Comparison of ENCODE assay signal across 9 cellular contexts in the genomic region with DNA sequence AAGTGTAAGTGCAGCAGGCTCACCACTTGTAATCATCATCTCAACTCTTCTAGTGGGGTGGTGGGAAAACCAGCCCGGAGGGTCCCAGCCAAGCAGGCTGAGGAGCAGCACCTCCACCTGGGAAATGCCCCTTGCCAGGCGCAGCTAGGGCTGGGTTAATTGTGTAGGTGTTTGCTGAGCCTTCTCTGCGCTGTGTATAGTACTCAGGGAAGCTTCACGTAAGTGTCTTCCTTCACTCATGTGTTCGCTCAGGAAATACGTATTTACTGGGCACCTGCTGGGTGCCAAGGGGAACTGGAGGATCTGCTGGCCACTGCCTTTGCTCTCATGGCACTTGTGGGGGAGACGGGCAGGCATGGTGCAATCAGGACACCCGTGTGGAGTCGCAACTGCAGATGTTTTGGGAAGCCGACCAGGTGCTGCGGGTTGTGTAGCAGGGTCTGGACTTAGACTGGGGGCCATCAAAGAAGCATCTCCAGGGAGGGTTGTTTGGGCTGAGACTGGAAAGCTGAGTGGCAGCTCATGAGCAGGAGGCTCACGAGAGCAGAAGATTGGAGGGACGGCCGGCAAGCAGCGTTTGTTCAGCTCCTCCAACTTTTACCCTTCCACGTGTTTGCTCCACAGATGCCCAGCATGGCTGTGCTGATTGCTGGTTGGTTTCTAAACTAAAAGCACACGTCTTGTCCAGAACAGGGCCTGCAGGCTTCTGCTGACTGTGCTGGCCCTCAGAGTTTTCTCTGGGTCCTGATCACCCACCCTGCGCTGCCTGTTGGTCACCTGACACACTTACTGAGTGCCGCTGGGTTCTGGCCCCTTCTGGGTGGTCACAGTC.
DNase-seq lines count a peak whose midpoint lies in the region; ATAC-seq and TF ChIP-seq lines count a peak whose summit lies in the region.
"Had no signal": no experiment of that assay in that cellular context is flagged by ENCODE, and none has a peak within 500 bp of the region (broad histone marks: within the 10 kb centered on the region; RNA-seq: fewer than 3 reads in every experiment).

No MANE protein-coding gene starts in this region.

- peaks cover 0 to 4% (median 0%) of the 10 kb centered on the region in 3 donors for H3K9me3 Mint-ChIP-seq in IgD-negative memory B cell
- no peaks in the 10 kb centered on the region for H3K9me3 Mint-ChIP-seq in activated CD8-positive, alpha-beta T cell treated with anti-CD3 and anti-CD28 coated beads, Interleukin-2, amount 10 ng/mL, durations not matched to agents 7 days and 5 days (ENCODE audit: insufficient read depth)

- H4K20me1 ChIP-seq in fibroblast of lung (ENCODE audit: control insufficient read depth, extremely low read depth, insufficient read depth, low read length), result no peaks in the 10 kb centered on the region

- no peaks in the 10 kb centered on the region for H3K9me3 ChIP-seq in fibroblast of lung (ENCODE audit: control insufficient read depth, insufficient read depth, low read depth, low read length)

- H3K27me3 Mint-ChIP-seq in IgD-negative memory B cell, result no peaks in the 10 kb centered on the region
- H3K27me3 Mint-ChIP-seq in activated CD8-positive, alpha-beta T cell treated with anti-CD3 and anti-CD28 coated beads, Interleukin-2, amount 10 ng/mL, durations not matched to agents 7 days and 5 days (ENCODE audit: low read depth), result no peaks in the 10 kb centered on the region

- no peaks in the 10 kb centered on the region for H3K79me2 ChIP-seq in fibroblast of lung (ENCODE audit: control insufficient read depth, insufficient read depth, low read length)

- H3K27me3 ChIP-seq in fibroblast of lung (ENCODE audit: control insufficient read depth, insufficient read depth, low read length), result no peaks in the 10 kb centered on the region

- DNase-seq in activated CD8-positive, alpha-beta T cell treated with anti-CD3 and anti-CD28 coated beads, Interleukin-2, amount 10 ng/mL, durations not matched to agents 7 days and 5 days, result no peak
- DNase-seq in fibroblast of lung (ENCODE audit: low read depth in 2 of 2), result no peak
- DNase-seq in SHP77 treated with DMSO at 0.1 percent for 48 hours (lab: John Stamatoyannopoulos, UW), result no peak
- DNase-seq in HuH-7 (ENCODE audit: low spot score), result no peak
- DNase-seq in kidney tubule cell (ENCODE audit: low spot score), result no peak
- DNase-seq: NCI-H1930 had no signal

- peak overlapping the region in 3 of 4 donors; percentile 45 to 79 (median 56) for H3K4me3 Mint-ChIP-seq in IgD-negative memory B cell
- peak overlapping the region; percentile 1 for H3K4me3 Mint-ChIP-seq in activated CD8-positive, alpha-beta T cell treated with anti-CD3 and anti-CD28 coated beads, Interleukin-2, amount 10 ng/mL, durations not matched to agents 7 days and 5 days

- H3K36me3 ChIP-seq in fibroblast of lung (ENCODE audit: control insufficient read depth, insufficient read depth, low read length), result no peaks in the 10 kb centered on the region

- H3K27ac ChIP-seq in fibroblast of lung (ENCODE audit: insufficient read depth, low read length) (peak overlapping the region; percentile 1), skin epidermis (peak overlapping the region; percentile 17 to 96 (median 82))

- no peak for ATAC-seq in activated CD8-positive, alpha-beta T cell treated with anti-CD3 and anti-CD28 coated beads, Interleukin-2, amount 10 ng/mL, durations not matched to agents 7 days and 5 days
- no peak for ATAC-seq in HG02981 (IDR thresholded peaks at IDR 0.05; ENCODE audit: unreplicated experiment)

- H3K4me1 Mint-ChIP-seq in IgD-negative memory B cell, result peaks cover 14 to 18% (median 16%) of the 10 kb centered on the region in 3 donors
- H3K4me1 Mint-ChIP-seq in activated CD8-positive, alpha-beta T cell treated with anti-CD3 and anti-CD28 coated beads, Interleukin-2, amount 10 ng/mL, durations not matched to agents 7 days and 5 days (ENCODE audit: low read depth), result peaks cover 43% of the 10 kb centered on the region

- H3K4me3 ChIP-seq in fibroblast of lung (replicated peaks in 1 of 4; ENCODE audit: control extremely low read depth in 1 of 4, insufficient read depth in 1 of 4, low read depth in 3 of 4, low read length in 4 of 4) (no peak overlapping the region), skin epidermis (peak overlapping the region in 2 of 7 experiments; percentile 2 to 22)

- H3K9ac ChIP-seq in fibroblast of lung (ENCODE audit: insufficient read depth, low read length), result no peak overlapping the region

- no peaks in the 10 kb centered on the region for H3K4me1 ChIP-seq in fibroblast of lung (ENCODE audit: control insufficient read depth, extremely low read depth, insufficient read depth, low read length)

- no peak overlapping the region for H3K4me2 ChIP-seq in fibroblast of lung (ENCODE audit: extremely low read depth, insufficient read depth, low read length)

- CTCF ChIA-PET in activated CD8-positive, alpha-beta T cell treated with anti-CD3 and anti-CD28 coated beads, Interleukin-2, amount 10 ng/mL, durations not matched to agents 7 days and 5 days (lab: Charles Lee), result interaction anchor here (1.7 kb wide), 1 partner anchor 167 kb away, joined by 10 read pairs; no protein-coding TSS in a partner anchor

- no peaks in the 10 kb centered on the region for H3K36me3 Mint-ChIP-seq in IgD-negative memory B cell
- no peaks in the 10 kb centered on the region for H3K36me3 Mint-ChIP-seq in activated CD8-positive, alpha-beta T cell treated with anti-CD3 and anti-CD28 coated beads, Interleukin-2, amount 10 ng/mL, durations not matched to agents 7 days and 5 days (ENCODE audit: low read depth)

- no peak for TF ChIP-seq CTCF in fibroblast of lung (conservative IDR thresholded peaks at IDR 0.05 in 1 of 2, IDR thresholded peaks at IDR 0.05 in 1 of 2; ENCODE audit: low read depth in 1 of 2, low read length in 2 of 2)

- H3K27ac Mint-ChIP-seq in IgD-negative memory B cell, result peak overlapping the region; percentile 69 to 92 (median 77)
- peak overlapping the region; percentile 92 for H3K27ac Mint-ChIP-seq in activated CD8-positive, alpha-beta T cell treated with anti-CD3 and anti-CD28 coated beads, Interleukin-2, amount 10 ng/mL, durations not matched to agents 7 days and 5 days

- POLR2A ChIA-PET in activated CD8-positive, alpha-beta T cell treated with anti-CD3 and anti-CD28 coated beads, Interleukin-2, amount 10 ng/mL, durations not matched to agents 7 days and 5 days (lab: Charles Lee), result interaction anchor here (0.6 kb wide), 1 partner anchor 965 kb away, joined by 3 read pairs; no protein-coding TSS in a partner anchor

- H2AFZ ChIP-seq in fibroblast of lung (ENCODE audit: low read length), result no peak overlapping the region
